24 cellular contexts compared by ENCODE assay signal in the genomic region with DNA sequence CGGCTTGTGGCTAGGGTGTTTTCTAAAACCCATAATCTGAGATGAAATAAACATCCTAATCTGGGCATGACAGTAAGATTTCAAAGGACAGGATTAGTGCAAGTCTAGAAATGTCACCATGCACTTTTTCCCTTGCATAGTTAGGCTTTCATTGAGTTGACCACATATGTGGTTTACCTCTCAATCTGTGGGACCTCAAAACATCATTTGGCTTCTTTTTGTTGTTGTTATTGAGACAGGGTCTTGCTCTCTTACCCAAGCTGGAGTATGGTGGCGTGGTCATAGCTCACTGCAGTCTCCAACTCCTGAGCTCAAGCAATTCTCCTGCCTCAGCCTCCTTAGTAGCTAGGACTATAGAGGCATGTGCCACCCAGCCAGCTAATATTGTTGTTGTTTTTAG.
A peak's percentile ranks its signal among the peaks of the same experiment; 100 is the strongest.
DNase-seq lines count a peak whose midpoint lies in the region; ATAC-seq, FAIRE-seq and TF ChIP-seq lines count a peak whose summit lies in the region.
"Had no signal": no experiment of that assay in that cellular context is flagged by ENCODE, and none has a peak within 500 bp of the region (broad histone marks: within the 10 kb centered on the region; RNA-seq: fewer than 3 reads in every experiment).

No MANE protein-coding gene starts in this region.

- H3K9me3 ChIP-seq in A549, result no peaks in the 10 kb centered on the region
- H3K9me3 ChIP-seq: BE2C had no signal

- H3K27me3 Mint-ChIP-seq in Calu3 (ENCODE audit: unreplicated experiment), result no peaks in the 10 kb centered on the region
- H3K27me3 Mint-ChIP-seq: CD4-positive, alpha-beta memory T cell; CD8-positive, alpha-beta memory T cell had no signal

- H3K9me3 Mint-ChIP-seq in Calu3 (ENCODE audit: low read depth, unreplicated experiment), result no peaks in the 10 kb centered on the region

- TF ChIP-seq POLR2A in A549 (IDR thresholded peaks at IDR 0.05; ENCODE audit: low read length), result no peak
- no peak for TF ChIP-seq POLR2A in GM12892 (IDR thresholded peaks at IDR 0.05; ENCODE audit: low read depth, low read length)

- ATAC-seq in A549, result no peak

- no peak overlapping the region for H3K4me2 ChIP-seq in A549
- H3K4me2 ChIP-seq: BLaER1 had no signal

- no peak for TF ChIP-seq EP300 in A549 (IDR thresholded peaks at IDR 0.05)

- POLR2A ChIA-PET in A549 (lab: Yijun Ruan, JAX), result no interaction called here

- H3K4me1 ChIP-seq in A549, result no peaks in the 10 kb centered on the region
- H3K4me1 ChIP-seq: BE2C, BLaER1 had no signal

- H3K4me1 Mint-ChIP-seq in Calu3 (ENCODE audit: low read depth, unreplicated experiment), result no peaks in the 10 kb centered on the region
- H3K4me1 Mint-ChIP-seq: CD14-positive monocyte; CD4-positive, alpha-beta memory T cell; CD8-positive, alpha-beta memory T cell had no signal

- no peak overlapping the region for H3K27ac ChIP-seq in A549
- H3K27ac ChIP-seq: 22Rv1, BLaER1 had no signal

- CTCF ChIA-PET in A549 (lab: Yijun Ruan, JAX), result interaction anchor here (0.7 kb wide), 1 partner anchor 11 kb away, joined by 3 read pairs; no protein-coding TSS in a partner anchor
- CTCF ChIA-PET in Calu3 (lab: Charles Lee), result interaction anchor here (0.7 kb wide), 1 partner anchor 561 kb away, joined by 3 read pairs; no protein-coding TSS in a partner anchor

- FAIRE-seq in A549 (lab: Jason Lieb, UNC) (peak; percentile 23), GM12892 (lab: Jason Lieb, UNC) (peak; percentile 60)
- FAIRE-seq: D721Med, G401.6, GM12891, GM18507 had no signal

- H3K36me3 Mint-ChIP-seq in Calu3 (ENCODE audit: insufficient read depth, unreplicated experiment), result no peaks in the 10 kb centered on the region
- H3K36me3 Mint-ChIP-seq: CD14-positive monocyte; CD4-positive, alpha-beta memory T cell; CD4-positive, CD25-positive, alpha-beta regulatory T cell; CD8-positive, alpha-beta memory T cell had no signal

- DNase-seq in A549 (ENCODE audit: low read depth in 1 of 2, low spot score in 1 of 2) (no peak), GM12892 (ENCODE audit: insufficient read length) (no peak), mucosa of gallbladder (ENCODE audit: low spot score) (no peak), NOMO-1 treated with dmso at 0.1 percent for 144 hours (lab: John Stamatoyannopoulos, UW; ENCODE audit: unreplicated experiment) (no peak), Calu3 (no peak)
- DNase-seq in Jurkat, Clone E6-1 (ENCODE audit: low read depth, low spot score), result peak; percentile 17
- DNase-seq: ACHN; BE2C; C1 segment of cervical spinal cord; CD4-positive, alpha-beta memory T cell; CD4-positive, CD25-positive, alpha-beta regulatory T cell; CD8-positive, alpha-beta memory T cell; COR-L47; DMS153; DMS53; DMS79; GF-D8 had no signal

- no peak for TF ChIP-seq RAD21 in A549 (conservative IDR thresholded peaks at IDR 0.05 in 1 of 2, IDR thresholded peaks at IDR 0.05 in 1 of 2)

- BruUV-seq in Calu3 (replicated peaks; lab: Mats Ljungman, UMichigan), result no TSS peak

- H3K4me3 ChIP-seq in A549, result no peak overlapping the region
- H3K4me3 ChIP-seq in Jurkat, Clone E6-1 (ENCODE audit: low read length), result no peak overlapping the region
- H3K4me3 ChIP-seq: BLaER1 had no signal

- intact Hi-C loops in Calu3 (cut with micrococcal nuclease; ENCODE audit: unreplicated experiment), result no loop called here

- no peak overlapping the region for H3K27ac Mint-ChIP-seq in Calu3 (ENCODE audit: unreplicated experiment)
- H3K27ac Mint-ChIP-seq: CD14-positive monocyte; CD4-positive, alpha-beta memory T cell; CD4-positive, CD25-positive, alpha-beta regulatory T cell; CD8-positive, alpha-beta memory T cell had no signal

- 56% methylated on average over 2 of the region's 2 CpGs for WGBS in A549 (ENCODE audit: missing lambda C conversion rate)

- TF ChIP-seq CTCF in A549 (IDR thresholded peaks at IDR 0.05) (no peak), Calu3 (IDR thresholded peaks at IDR 0.05; ENCODE audit: unreplicated experiment) (no peak)

- no peak overlapping the region for H3K4me3 Mint-ChIP-seq in Calu3 (ENCODE audit: low read depth, unreplicated experiment)
- H3K4me3 Mint-ChIP-seq: CD14-positive monocyte; CD4-positive, alpha-beta memory T cell; CD4-positive, CD25-positive, alpha-beta regulatory T cell; CD8-positive, alpha-beta memory T cell had no signal

TF ChIP-seq in A549, 52 proteins besides CTCF, POLR2A, EP300 and RAD21:
- TF ChIP-seq, protein P1, sequence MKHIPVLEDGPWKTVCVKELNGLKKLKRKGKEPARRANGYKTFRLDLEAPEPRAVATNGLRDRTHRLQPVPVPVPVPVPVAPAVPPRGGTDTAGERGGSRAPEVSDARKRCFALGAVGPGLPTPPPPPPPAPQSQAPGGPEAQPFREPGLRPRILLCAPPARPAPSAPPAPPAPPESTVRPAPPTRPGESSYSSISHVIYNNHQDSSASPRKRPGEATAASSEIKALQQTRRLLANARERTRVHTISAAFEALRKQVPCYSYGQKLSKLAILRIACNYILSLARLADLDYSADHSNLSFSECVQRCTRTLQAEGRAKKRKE (CRISPR knock-in tag; IDR thresholded peaks at IDR 0.05; ENCODE audit: low read depth), result no peak
- TF ChIP-seq RNF2 (IDR thresholded peaks at IDR 0.05; ENCODE audit: borderline replicate concordance, low read depth), result no peak
- TF ChIP-seq HEYL (CRISPR knock-in tag; IDR thresholded peaks at IDR 0.05), result no peak
- no peak for TF ChIP-seq JUN (IDR thresholded peaks at IDR 0.05)
- no peak for TF ChIP-seq MAFK (IDR thresholded peaks at IDR 0.05; ENCODE audit: partially characterized antibody)
- TF ChIP-seq CBX8 (IDR thresholded peaks at IDR 0.05), result no peak
- TF ChIP-seq ZNF302 (CRISPR knock-in tag; IDR thresholded peaks at IDR 0.05), result no peak
- TF ChIP-seq SMC3 (IDR thresholded peaks at IDR 0.05), result no peak
- TF ChIP-seq FOSB (CRISPR knock-in tag; IDR thresholded peaks at IDR 0.05), result no peak
- no peak for TF ChIP-seq BCL3 (IDR thresholded peaks at IDR 0.05)
- no peak for TF ChIP-seq GATA3 (IDR thresholded peaks at IDR 0.05; ENCODE audit: borderline replicate concordance)
- no peak for TF ChIP-seq SREBF2 (IDR thresholded peaks at IDR 0.05)
- no peak for TF ChIP-seq CBX2 (IDR thresholded peaks at IDR 0.05; ENCODE audit: borderline replicate concordance, low read depth)
- no peak for TF ChIP-seq FOXS1 (CRISPR knock-in tag; IDR thresholded peaks at IDR 0.05)
- TF ChIP-seq RCOR1 (IDR thresholded peaks at IDR 0.05; ENCODE audit: low read depth, low read length), result no peak
- no peak for TF ChIP-seq FOSL2 (IDR thresholded peaks at IDR 0.05)
- TF ChIP-seq FOSL2 (CRISPR knock-in tag; IDR thresholded peaks at IDR 0.05), result no peak
